ENCODE assay signal across 22 cellular contexts in genomic region chr6:43827898-43828297, GRCh38.
"Had no signal": no experiment of that assay in that cellular context is flagged by ENCODE, and none has a peak within 500 bp of the region (broad histone marks: within the 10 kb centered on the region; RNA-seq: fewer than 3 reads in every experiment).

No MANE protein-coding gene starts in this region.

- H3K36me3 Mint-ChIP-seq: activated naive CD4-positive, alpha-beta T cell treated with anti-CD3 and anti-CD28 coated beads, Interleukin-2, amount 50 U/mL, for 72 hours; brain; naive B cell; stimulated activated memory B cell treated with anti-CD40 and anti-IgM and Interleukin-4, amounts not matched to agents 10 μg/mL and 1 μg/mL and 100 μg/mL, for 72 hours had no signal

- H3K4me3 Mint-ChIP-seq: activated CD8-positive, alpha-beta T cell treated with anti-CD3 and anti-CD28 coated beads, Interleukin-2, amount 10 ng/mL, durations not matched to agents 7 days and 5 days; activated T-helper 1 cell treated with anti-CD3 and anti-CD28 coated beads, Interleukin-12 subunit alpha, Interleukin-12 subunit beta, Interleukin-2, Interleukin-4 antibody, amounts not matched to agents 30 ng/mL and 10 ng/mL and 1 ng/mL, durations not matched to agents 14 hours and 24 hours and 36 hours; brain; dendritic cell treated with granulocyte-macrophage colony-stimulating factor and Interleukin-4, amounts not matched to agents 40 ng/mL and 50 ng/mL, for 4 days; naive B cell; neural crest cell; stimulated activated memory B cell treated with anti-CD40 and anti-IgM and Interleukin-4, amounts not matched to agents 10 μg/mL and 1 μg/mL and 100 μg/mL, for 72 hours had no signal

- H3K9me3 ChIP-seq: heart right ventricle, stomach, suprapubic skin, tibial nerve had no signal

- H3K9me3 Mint-ChIP-seq: activated naive CD4-positive, alpha-beta T cell treated with anti-CD3 and anti-CD28 coated beads, Interleukin-2, amount 50 U/mL, for 72 hours; activated T-helper 1 cell treated with anti-CD3 and anti-CD28 coated beads, Interleukin-12 subunit alpha, Interleukin-12 subunit beta, Interleukin-2, Interleukin-4 antibody, amounts not matched to agents 30 ng/mL and 10 ng/mL and 1 ng/mL, durations not matched to agents 14 hours and 24 hours and 36 hours; dendritic cell treated with granulocyte-macrophage colony-stimulating factor and Interleukin-4, amounts not matched to agents 40 ng/mL and 50 ng/mL, for 4 days; naive B cell; neural crest cell; stimulated activated memory B cell treated with anti-CD40 and anti-IgM and Interleukin-4, amounts not matched to agents 10 μg/mL and 1 μg/mL and 100 μg/mL, for 72 hours had no signal

- H3K4me1 Mint-ChIP-seq: neural crest cell had no signal

- ATAC-seq: activated CD8-positive, alpha-beta T cell treated with anti-CD3 and anti-CD28 coated beads, Interleukin-2, amount 10 ng/mL, durations not matched to agents 7 days and 5 days; activated naive CD4-positive, alpha-beta T cell treated with anti-CD3 and anti-CD28 coated beads, Interleukin-2, amount 50 U/mL, for 72 hours; heart right ventricle; left cardiac atrium; sciatic nerve; stimulated activated memory B cell treated with anti-CD40 and anti-IgM and Interleukin-4, amounts not matched to agents 10 μg/mL and 1 μg/mL and 100 μg/mL, for 72 hours had no signal

- DNase-seq: activated CD4-positive, alpha-beta T cell treated with anti-CD3 and anti-CD28 coated beads, Interleukin-2, amount 50 U/mL, for 1 hour; activated CD8-positive, alpha-beta T cell treated with anti-CD3 and anti-CD28 coated beads, Interleukin-2, amount 10 ng/mL, durations not matched to agents 7 days and 5 days; effector CD4-positive, alpha-beta T cell; foreskin fibroblast; heart right ventricle; islet precursor cell; left cardiac atrium; naive B cell; posterior cingulate gyrus; stimulated activated CD4-positive, alpha-beta T cell treated with anti-CD3 and anti-CD28 coated beads, Interleukin-15, amount 100 ng/mL, for 24 hours; stomach had no signal

- H3K27me3 ChIP-seq: stomach, suprapubic skin, tibial nerve had no signal

- H3K27ac Mint-ChIP-seq: activated CD8-positive, alpha-beta T cell treated with anti-CD3 and anti-CD28 coated beads, Interleukin-2, amount 10 ng/mL, durations not matched to agents 7 days and 5 days; activated naive CD4-positive, alpha-beta T cell treated with anti-CD3 and anti-CD28 coated beads, Interleukin-2, amount 50 U/mL, for 72 hours; activated T-helper 1 cell treated with anti-CD3 and anti-CD28 coated beads, Interleukin-12 subunit alpha, Interleukin-12 subunit beta, Interleukin-2, Interleukin-4 antibody, amounts not matched to agents 30 ng/mL and 10 ng/mL and 1 ng/mL, durations not matched to agents 14 hours and 24 hours and 36 hours; dendritic cell treated with granulocyte-macrophage colony-stimulating factor and Interleukin-4, amounts not matched to agents 40 ng/mL and 50 ng/mL, for 4 days; naive B cell; stimulated activated memory B cell treated with anti-CD40 and anti-IgM and Interleukin-4, amounts not matched to agents 10 μg/mL and 1 μg/mL and 100 μg/mL, for 72 hours had no signal

- H3K4me1 ChIP-seq: suprapubic skin, tibial nerve had no signal

- H3K27ac ChIP-seq: heart right ventricle, stomach, suprapubic skin, tibial nerve, VCaP had no signal

- H3K4me3 ChIP-seq: heart right ventricle, smooth muscle cell, stomach, suprapubic skin, tibial nerve had no signal

- H3K36me3 ChIP-seq: heart right ventricle, stomach, suprapubic skin, tibial nerve had no signal
